Comparison of ENCODE assay signal across 1 cellular context in the genomic region with DNA sequence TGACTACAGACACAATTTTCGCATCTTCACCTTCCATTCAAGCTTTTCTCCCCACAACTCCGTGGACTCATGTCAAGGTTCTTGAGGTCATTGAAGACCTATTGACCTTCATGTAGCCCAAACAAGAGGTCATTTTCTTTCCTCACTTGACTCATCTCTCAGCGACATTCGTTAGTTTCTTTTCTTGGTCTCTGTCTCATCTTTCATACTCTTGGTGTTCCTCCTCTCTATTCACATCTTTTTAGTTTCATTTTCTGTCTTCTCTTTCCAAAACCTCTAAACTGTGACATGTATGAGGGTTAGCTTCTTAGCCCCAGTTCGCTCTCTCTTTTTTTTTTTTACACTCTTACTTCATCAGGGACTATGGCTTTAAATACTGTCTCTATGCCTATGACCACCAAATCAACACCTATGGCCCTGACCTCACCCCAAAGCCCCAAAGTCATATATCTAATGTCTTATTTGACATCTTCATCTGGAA.
A peak's percentile ranks its signal among the peaks of the same experiment; 100 is the strongest.
TF ChIP-seq lines count a peak whose summit lies in the region.

No MANE protein-coding gene starts in this region.

TF ChIP-seq in GM12878, 131 proteins besides CTCF, POLR2A, EP300 and RAD21 (continued from another document):
- TF ChIP-seq, protein P1, sequence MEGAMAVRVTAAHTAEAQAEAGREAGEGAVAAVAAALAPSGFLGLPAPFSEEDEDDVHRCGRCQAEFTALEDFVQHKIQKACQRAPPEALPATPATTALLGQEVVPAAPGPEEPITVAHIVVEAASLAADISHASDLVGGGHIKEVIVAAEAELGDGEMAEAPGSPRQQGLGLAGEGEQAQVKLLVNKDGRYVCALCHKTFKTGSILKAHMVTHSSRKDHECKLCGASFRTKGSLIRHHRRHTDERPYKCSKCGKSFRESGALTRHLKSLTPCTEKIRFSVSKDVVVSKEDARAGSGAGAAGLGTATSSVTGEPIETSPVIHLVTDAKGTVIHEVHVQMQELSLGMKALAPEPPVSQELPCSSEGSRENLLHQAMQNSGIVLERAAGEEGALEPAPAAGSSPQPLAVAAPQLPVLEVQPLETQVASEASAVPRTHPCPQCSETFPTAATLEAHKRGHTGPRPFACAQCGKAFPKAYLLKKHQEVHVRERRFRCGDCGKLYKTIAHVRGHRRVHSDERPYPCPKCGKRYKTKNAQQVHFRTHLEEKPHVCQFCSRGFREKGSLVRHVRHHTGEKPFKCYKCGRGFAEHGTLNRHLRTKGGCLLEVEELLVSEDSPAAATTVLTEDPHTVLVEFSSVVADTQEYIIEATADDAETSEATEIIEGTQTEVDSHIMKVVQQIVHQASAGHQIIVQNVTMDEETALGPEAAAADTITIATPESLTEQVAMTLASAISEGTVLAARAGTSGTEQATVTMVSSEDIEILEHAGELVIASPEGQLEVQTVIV (IDR thresholded peaks at IDR 0.05; ENCODE audit: borderline replicate concordance, partially characterized antibody), result no peak
- TF ChIP-seq NR2F1 (conservative IDR thresholded peaks at IDR 0.05) (peak; percentile 85), SMC3 (IDR thresholded peaks at IDR 0.05; ENCODE audit: borderline replicate concordance, low read length) (no peak), FOXK2 (IDR thresholded peaks at IDR 0.05) (no peak), TCF3 (IDR thresholded peaks at IDR 0.05; ENCODE audit: borderline replicate concordance, insufficient read depth, low read depth, low read length) (no peak), CREM (IDR thresholded peaks at IDR 0.05; ENCODE audit: low read depth) (peak; percentile 44; the same call in 1 of the 2 replicates), FOXM1 (IDR thresholded peaks at IDR 0.05; ENCODE audit: low read depth, low read length) (0 out of 2 replicates have a peak, but pooled peaks have one; percentile 22)
- TF ChIP-seq, protein P2, sequence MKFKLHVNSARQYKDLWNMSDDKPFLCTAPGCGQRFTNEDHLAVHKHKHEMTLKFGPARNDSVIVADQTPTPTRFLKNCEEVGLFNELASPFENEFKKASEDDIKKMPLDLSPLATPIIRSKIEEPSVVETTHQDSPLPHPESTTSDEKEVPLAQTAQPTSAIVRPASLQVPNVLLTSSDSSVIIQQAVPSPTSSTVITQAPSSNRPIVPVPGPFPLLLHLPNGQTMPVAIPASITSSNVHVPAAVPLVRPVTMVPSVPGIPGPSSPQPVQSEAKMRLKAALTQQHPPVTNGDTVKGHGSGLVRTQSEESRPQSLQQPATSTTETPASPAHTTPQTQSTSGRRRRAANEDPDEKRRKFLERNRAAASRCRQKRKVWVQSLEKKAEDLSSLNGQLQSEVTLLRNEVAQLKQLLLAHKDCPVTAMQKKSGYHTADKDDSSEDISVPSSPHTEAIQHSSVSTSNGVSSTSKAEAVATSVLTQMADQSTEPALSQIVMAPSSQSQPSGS (IDR thresholded peaks at IDR 0.05; ENCODE audit: low read length), result peak; percentile 58; the same call in 1 of the 2 replicates
TF ChIP-seq in GM12878: peak in this region for 15.
